ENCODE assay signal across 11 cellular contexts in genomic region chr11:129836423-129836891, GRCh38. TPM values are rescaled to one million over a fixed set of nuclear protein-coding genes. Genes with fewer than 3 reads are reported as not detected.
DNase-seq lines count a peak whose midpoint lies in the region; ATAC-seq, FAIRE-seq and TF ChIP-seq lines count a peak whose summit lies in the region.
"Not testable (repeated sequence)": the region's sequence is repeated elsewhere in the genome, so short reads cannot be mapped to it uniquely, and the experiment has no call there.
"Had no signal": no experiment of that assay in that cellular context is flagged by ENCODE, and none has a peak within 500 bp of the region (broad histone marks: within the 10 kb centered on the region; RNA-seq: fewer than 3 reads in every experiment).

No MANE protein-coding gene starts in this region.

- peaks cover 17% of the 10 kb centered on the region for H3K4me1 Mint-ChIP-seq in activated T-helper 17 cell treated with anti-CD3 and anti-CD28 coated beads, Interleukin-2, amount 50 U/mL, for 72 hours

- POLR2A ChIA-PET in endothelial cell of umbilical vein (lab: Charles Lee): not testable (repeated sequence)

- dilution Hi-C loops in endothelial cell of umbilical vein (cut with MboI; ENCODE audit: extremely low pct_ligation_motif_present, low sequenced_read_pairs); keratinocyte (cut with MboI; ENCODE audit: extremely low pct_ligation_motif_present, low sequenced_read_pairs): not testable (repeated sequence)

- H3K79me2 ChIP-seq in endothelial cell of umbilical vein (ENCODE audit: control insufficient read depth, insufficient read depth, low read length); keratinocyte (ENCODE audit: control insufficient read depth, insufficient read depth, low read length): not testable (repeated sequence)

- intact Hi-C loops in endothelial cell of umbilical vein (cut with micrococcal nuclease): not testable (repeated sequence)

- H3K4me3 ChIP-seq in endothelial cell of umbilical vein (replicated peaks in 1 of 3; ENCODE audit: insufficient read depth in 1 of 3, low read depth in 1 of 3, low read length in 3 of 3); keratinocyte (ENCODE audit: control insufficient read depth in 2 of 3, extremely low read depth in 1 of 3, insufficient read depth in 2 of 3, low read depth in 1 of 3, low read length in 3 of 3): not testable (repeated sequence)

- peak; percentile 84 for ATAC-seq in activated T-helper 17 cell treated with anti-CD3 and anti-CD28 coated beads, Interleukin-2, amount 50 U/mL, for 72 hours (replicated peaks)
- peak; percentile 61 for ATAC-seq in stimulated activated naive CD8-positive, alpha-beta T cell treated with anti-CD3 and anti-CD28 coated beads, Interleukin-15, Interleukin-2, amounts not matched to agents 100 U/mL and 50 U/mL, for 24 hours

- H3K4me3 Mint-ChIP-seq in activated T-helper 17 cell treated with anti-CD3 and anti-CD28 coated beads, Interleukin-2, amount 50 U/mL, for 72 hours: not testable (repeated sequence)

- peak overlapping the region; percentile 40; the same call in 1 of the 2 replicates for H3K27ac ChIP-seq in 22Rv1
- not testable (repeated sequence) for H3K27ac ChIP-seq in endothelial cell of umbilical vein (ENCODE audit: insufficient read depth, low read depth, low read length)
- H3K27ac ChIP-seq in keratinocyte (ENCODE audit: control insufficient read depth, insufficient read depth, low read length): peak overlapping the region; percentile 95

- not testable (repeated sequence) for H4K20me1 ChIP-seq in endothelial cell of umbilical vein (replicated peaks; ENCODE audit: control insufficient read depth, extremely low read depth, insufficient read depth, low read length); keratinocyte (ENCODE audit: control insufficient read depth, extremely low read depth, insufficient read depth, low read length)

- not testable (repeated sequence) for H3K9me3 ChIP-seq in endothelial cell of umbilical vein (replicated peaks; ENCODE audit: control insufficient read depth, insufficient read depth, low read length); keratinocyte (ENCODE audit: control insufficient read depth, low read depth, low read length)

- not testable (repeated sequence) for TF ChIP-seq CTCF in 22Rv1 (IDR thresholded peaks at IDR 0.05); endothelial cell of umbilical vein (IDR thresholded peaks at IDR 0.05; ENCODE audit: extremely low read depth in 1 of 2, insufficient read depth in 1 of 2, low read depth in 1 of 2, low read length in 2 of 2); keratinocyte (optimal IDR thresholded peaks at IDR 0.05 in 1 of 3, IDR thresholded peaks at IDR 0.05 in 1 of 3, conservative IDR thresholded peaks at IDR 0.05 in 1 of 3; ENCODE audit: extremely low read depth in 1 of 3, insufficient read depth in 2 of 3, low read length in 3 of 3)

- H3K4me2 ChIP-seq in endothelial cell of umbilical vein (ENCODE audit: insufficient read depth, low read length); keratinocyte (ENCODE audit: control insufficient read depth, extremely low read depth, insufficient read depth, low read depth, low read length): not testable (repeated sequence)

- not testable (repeated sequence) for H3K27me3 ChIP-seq in endothelial cell of umbilical vein (ENCODE audit: control insufficient read depth in 2 of 2, insufficient read depth in 2 of 2, low read length in 2 of 2); keratinocyte (ENCODE audit: control insufficient read depth, extremely low read depth, insufficient read depth, low read length)

- H3K4me1 ChIP-seq in endothelial cell of umbilical vein (ENCODE audit: control insufficient read depth, extremely low read depth, insufficient read depth, low read length): not testable (repeated sequence)
- peaks cover 19% of the 10 kb centered on the region for H3K4me1 ChIP-seq in keratinocyte (ENCODE audit: control insufficient read depth, extremely low read depth, insufficient read depth, low read length)

- H3K36me3 Mint-ChIP-seq in activated T-helper 17 cell treated with anti-CD3 and anti-CD28 coated beads, Interleukin-2, amount 50 U/mL, for 72 hours (ENCODE audit: low read depth): not testable (repeated sequence)

- DNase-seq in EH (ENCODE audit: low read depth) (peak; percentile 25), LHCN-M2 (ENCODE audit: low read depth) (peak; percentile 13), RPMI7951 (ENCODE audit: low read depth) (peak; percentile 68)
- DNase-seq in endothelial cell of umbilical vein (ENCODE audit: low read depth, low spot score); keratinocyte (ENCODE audit: low read depth, low spot score); stimulated activated naive CD8-positive, alpha-beta T cell treated with anti-CD3 and anti-CD28 coated beads, Interleukin-15, Interleukin-2, amounts not matched to agents 100 U/mL and 50 U/mL, for 24 hours: not testable (repeated sequence)

- TF ChIP-seq POLR2A in endothelial cell of umbilical vein (IDR thresholded peaks at IDR 0.05; ENCODE audit: low read depth, low read length): not testable (repeated sequence)

- not testable (repeated sequence) for H3K27ac Mint-ChIP-seq in activated T-helper 17 cell treated with anti-CD3 and anti-CD28 coated beads, Interleukin-2, amount 50 U/mL, for 72 hours

- not testable (repeated sequence) for H3K9ac ChIP-seq in endothelial cell of umbilical vein (replicated peaks; ENCODE audit: extremely low read depth, insufficient read depth, low read length)
- peak overlapping the region; percentile 54 for H3K9ac ChIP-seq in keratinocyte (ENCODE audit: control insufficient read depth, extremely low read depth, insufficient read depth, low read length)

- H3K36me3 ChIP-seq in endothelial cell of umbilical vein (ENCODE audit: control insufficient read depth in 2 of 2, extremely low read depth in 1 of 2, insufficient read depth in 2 of 2, low read length in 2 of 2); keratinocyte (ENCODE audit: control insufficient read depth in 2 of 2, extremely low read depth in 1 of 2, insufficient read depth in 2 of 2, low read length in 2 of 2): not testable (repeated sequence)

- BruUV-seq in endothelial cell of umbilical vein (replicated peaks; lab: Mats Ljungman, UMichigan): not testable (repeated sequence)

- H3K9me1 ChIP-seq in endothelial cell of umbilical vein (replicated peaks; ENCODE audit: control insufficient read depth, extremely low read depth, insufficient read depth, low read length); keratinocyte (ENCODE audit: control insufficient read depth, extremely low read depth, insufficient read depth, low read length): not testable (repeated sequence)

- not testable (repeated sequence) for H3K9me3 Mint-ChIP-seq in activated T-helper 17 cell treated with anti-CD3 and anti-CD28 coated beads, Interleukin-2, amount 50 U/mL, for 72 hours

- FAIRE-seq in endothelial cell of umbilical vein (lab: Jason Lieb, UNC) (peak; percentile 77), keratinocyte (lab: Jason Lieb, UNC) (peak; percentile 93)

- H3K27me3 Mint-ChIP-seq in activated T-helper 17 cell treated with anti-CD3 and anti-CD28 coated beads, Interleukin-2, amount 50 U/mL, for 72 hours: not testable (repeated sequence)

- H2AFZ ChIP-seq in endothelial cell of umbilical vein (ENCODE audit: low read depth, low read length) (peak overlapping the region; percentile 73), keratinocyte (ENCODE audit: control insufficient read depth, low read length) (peak overlapping the region; percentile 84)

- CTCF ChIA-PET in endothelial cell of umbilical vein (lab: Charles Lee): not testable (repeated sequence)

RNA-seq across cellular contexts. Expression of gene TMEM45B, which starts 20.8 kb away (rescaled TPM):
- total RNA-seq in LHCN-M2 (2014; rRNA removed): not detected in 2 replicates
- 0.05 TPM for polyA plus RNA-seq in LHCN-M2 (2012)
- total RNA-seq in RPMI7951 (2014; rRNA removed; shearing (Covaris generic)): not detected in 2 replicates
- total RNA-seq in activated T-helper 17 cell treated with anti-CD3 and anti-CD28 coated beads, Interleukin-2, amount 50 U/mL, for 72 hours: 1 to 10 TPM; 2.4 to 4.4 TPM
- not detected in 2 replicates for total RNA-seq in endothelial cell of umbilical vein
- 0.08 and 0.18 TPM in 2 replicates for polyA plus RNA-seq in endothelial cell of umbilical vein
- 0.10 TPM in 1 of 2 replicates, not detected in the other for polyA plus RNA-seq in endothelial cell of umbilical vein (2011; cell fraction: cytosol; rRNA removed)
- not detected in 2 replicates for polyA plus RNA-seq in endothelial cell of umbilical vein (2011; cell fraction: nucleus; rRNA removed)
- polyA plus RNA-seq in endothelial cell of umbilical vein (2012): 0.16 and 0.64 TPM in 2 replicates
- polyA minus RNA-seq in endothelial cell of umbilical vein: 0.39 TPM in 1 of 2 replicates, not detected in the other
- 5.9 TPM for polyA minus RNA-seq in endothelial cell of umbilical vein (2011; cell fraction: cytosol; rRNA and poly(A)+ RNA removed)
- polyA minus RNA-seq in endothelial cell of umbilical vein (2011; cell fraction: nucleus; rRNA and poly(A)+ RNA removed): not detected in 2 replicates
- 2.1 to 4.1 TPM (median 2.6 TPM) in 3 replicates for polyA plus RNA-seq in keratinocyte
- polyA plus RNA-seq in keratinocyte (2011; ENCODE audit: low read depth): 61.5 TPM
- 1.3 and 2.5 TPM in 2 replicates for polyA plus RNA-seq in keratinocyte (2011; cell fraction: cytosol; rRNA removed)
- 5.7 and 6.6 TPM in 2 replicates for polyA plus RNA-seq in keratinocyte (2011; cell fraction: nucleus; rRNA removed)
- 1.5 and 105 TPM in 2 replicates for polyA plus RNA-seq in keratinocyte (2012; ENCODE audit: low replicate concordance)
- 2.4 to 4.1 TPM (median 3.5 TPM) in 3 replicates for polyA minus RNA-seq in keratinocyte
- not detected for polyA minus RNA-seq in keratinocyte (2011; cell fraction: cytosol; rRNA and poly(A)+ RNA removed)
- 1.6 and 2.2 TPM in 2 replicates for polyA minus RNA-seq in keratinocyte (2011; cell fraction: nucleus; rRNA and poly(A)+ RNA removed)
- total RNA-seq: heart left ventricle, Right ventricle myocardium inferior had no signal
- polyA plus RNA-seq: SK-N-SH had no signal

RNA-seq across cellular contexts. Expression of gene NFRKB, which starts 58.9 kb away (rescaled TPM):
- total RNA-seq in LHCN-M2 (2014; rRNA removed) (25.7 and 26.8 TPM in 2 replicates), endothelial cell of umbilical vein (30.1 and 30.6 TPM in 2 replicates)
- polyA plus RNA-seq in LHCN-M2 (2012): 8.3 TPM
- total RNA-seq in RPMI7951 (2014; rRNA removed; shearing (Covaris generic)): 13.8 and 18.5 TPM in 2 replicates
- 10 to 100 TPM; 41.8 to 44.0 TPM for total RNA-seq in activated T-helper 17 cell treated with anti-CD3 and anti-CD28 coated beads, Interleukin-2, amount 50 U/mL, for 72 hours
- polyA plus RNA-seq in endothelial cell of umbilical vein (20.0 and 21.7 TPM in 2 replicates), keratinocyte (11.8 to 23.6 TPM (median 14.4 TPM) in 3 replicates)
- 17.6 and 17.9 TPM in 2 replicates for polyA plus RNA-seq in endothelial cell of umbilical vein (2011; cell fraction: cytosol; rRNA removed)
- 66.5 and 71.4 TPM in 2 replicates for polyA plus RNA-seq in endothelial cell of umbilical vein (2011; cell fraction: nucleus; rRNA removed)
- 21.4 and 23.0 TPM in 2 replicates for polyA plus RNA-seq in endothelial cell of umbilical vein (2012)
- polyA minus RNA-seq in endothelial cell of umbilical vein (25.7 and 26.6 TPM in 2 replicates), keratinocyte (19.7 to 30.6 TPM (median 26.9 TPM) in 3 replicates)
- polyA minus RNA-seq in endothelial cell of umbilical vein (2011; cell fraction: cytosol; rRNA and poly(A)+ RNA removed): 11.0 TPM
- polyA minus RNA-seq in endothelial cell of umbilical vein (2011; cell fraction: nucleus; rRNA and poly(A)+ RNA removed): 22.6 and 29.7 TPM in 2 replicates
- polyA plus RNA-seq in keratinocyte (2011; ENCODE audit: low read depth): 12.6 TPM
- 13.1 and 13.8 TPM in 2 replicates for polyA plus RNA-seq in keratinocyte (2011; cell fraction: cytosol; rRNA removed)
- polyA plus RNA-seq in keratinocyte (2011; cell fraction: nucleus; rRNA removed): 43.3 and 44.5 TPM in 2 replicates
- 12.9 and 15.7 TPM in 2 replicates for polyA plus RNA-seq in keratinocyte (2012; ENCODE audit: low replicate concordance)
- polyA minus RNA-seq in keratinocyte (2011; cell fraction: cytosol; rRNA and poly(A)+ RNA removed): 14.8 TPM
- 21.1 and 32.8 TPM in 2 replicates for polyA minus RNA-seq in keratinocyte (2011; cell fraction: nucleus; rRNA and poly(A)+ RNA removed)
